ENCODE assay signal across 1 cellular context in genomic region chr1:83942914-83943313, GRCh38.
TF ChIP-seq lines count a peak whose summit lies in the region.

No MANE protein-coding gene starts in this region.

TF ChIP-seq in WTC11, 78 proteins besides CTCF, POLR2A, EP300 and RAD21 (continued from another document):
- TF ChIP-seq FOXP4 (CRISPR knock-in tag; IDR thresholded peaks at IDR 0.05) = no peak
- no peak for TF ChIP-seq NFATC4 (CRISPR knock-in tag; IDR thresholded peaks at IDR 0.05)
- TF ChIP-seq FOXP1 (CRISPR knock-in tag; IDR thresholded peaks at IDR 0.05; ENCODE audit: borderline replicate concordance) = no peak
- no peak for TF ChIP-seq NR3C1 (CRISPR knock-in tag; conservative IDR thresholded peaks at IDR 0.05; ENCODE audit: low read depth)
- TF ChIP-seq, protein P1, sequence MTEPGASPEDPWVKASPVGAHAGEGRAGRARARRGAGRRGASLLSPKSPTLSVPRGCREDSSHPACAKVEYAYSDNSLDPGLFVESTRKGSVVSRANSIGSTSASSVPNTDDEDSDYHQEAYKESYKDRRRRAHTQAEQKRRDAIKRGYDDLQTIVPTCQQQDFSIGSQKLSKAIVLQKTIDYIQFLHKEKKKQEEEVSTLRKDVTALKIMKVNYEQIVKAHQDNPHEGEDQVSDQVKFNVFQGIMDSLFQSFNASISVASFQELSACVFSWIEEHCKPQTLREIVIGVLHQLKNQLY (CRISPR knock-in tag; IDR thresholded peaks at IDR 0.05) = no peak
- TF ChIP-seq GRHL2 (CRISPR knock-in tag; IDR thresholded peaks at IDR 0.05; ENCODE audit: insufficient replicate concordance, severe bottlenecking) = no peak
- TF ChIP-seq KAT7 (CRISPR knock-in tag; IDR thresholded peaks at IDR 0.05; ENCODE audit: borderline replicate concordance) = no peak
- TF ChIP-seq SOX15 (CRISPR knock-in tag; IDR thresholded peaks at IDR 0.05) = no peak
- no peak for TF ChIP-seq MXD4 (CRISPR knock-in tag; IDR thresholded peaks at IDR 0.05; ENCODE audit: borderline replicate concordance)
- TF ChIP-seq JUN (CRISPR knock-in tag; IDR thresholded peaks at IDR 0.05) = no peak
- TF ChIP-seq ZSCAN18 (CRISPR knock-in tag; IDR thresholded peaks at IDR 0.05) = no peak
- no peak for TF ChIP-seq SP1 (CRISPR knock-in tag; conservative IDR thresholded peaks at IDR 0.05)
